9 cellular contexts compared by ENCODE assay signal in genomic region chrX:103685396-103685795, GRCh38. TPM values are rescaled to one million over a fixed set of nuclear protein-coding genes. Genes with fewer than 3 reads are reported as not detected.
DNase-seq lines count a peak whose midpoint lies in the region; ATAC-seq, FAIRE-seq and TF ChIP-seq lines count a peak whose summit lies in the region.
"Had no signal": no experiment of that assay in that cellular context is flagged by ENCODE, and none has a peak within 500 bp of the region (broad histone marks: within the 10 kb centered on the region; RNA-seq: fewer than 3 reads in every experiment).

No MANE protein-coding gene starts in this region.

- FAIRE-seq in endothelial cell of umbilical vein (lab: Jason Lieb, UNC), result no peak

- H3K36me3 ChIP-seq in NT2/D1 (ENCODE audit: insufficient read depth, insufficient read length, low read length) (peaks cover 53% of the 10 kb centered on the region), endothelial cell of umbilical vein (ENCODE audit: control insufficient read depth in 2 of 2, extremely low read depth in 1 of 2, insufficient read depth in 2 of 2, low read length in 2 of 2) (peaks cover 1 to 16% of the 10 kb centered on the region in 2 experiments)

- no peaks in the 10 kb centered on the region for H4K20me1 ChIP-seq in endothelial cell of umbilical vein (replicated peaks; ENCODE audit: control insufficient read depth, extremely low read depth, insufficient read depth, low read length)

- POLR2A ChIA-PET in endothelial cell of umbilical vein (lab: Charles Lee), result interaction anchor here (1.2 to 1.5 kb wide), 2 partner anchors 28 to 56 kb away, joined by 3 to 6 read pairs; no protein-coding TSS in a partner anchor

- ATAC-seq in GM18861 (IDR thresholded peaks at IDR 0.05; ENCODE audit: unreplicated experiment) (no peak), HG03108 (IDR thresholded peaks at IDR 0.05; ENCODE audit: unreplicated experiment) (no peak)

- DNase-seq in DMS53 (lab: John Stamatoyannopoulos, UW), result peak; percentile 30
- DNase-seq in DMS53 treated with DMSO at 0.1 percent for 48 hours (lab: John Stamatoyannopoulos, UW; ENCODE audit: unreplicated experiment), result no peak
- no peak for DNase-seq in NT2/D1 (ENCODE audit: low read depth, low spot score)
- DNase-seq in endothelial cell of umbilical vein (ENCODE audit: low read depth, low spot score), result no peak
- no peak for DNase-seq in retinal pigment epithelial cell (ENCODE audit: low read depth)
- no peak for DNase-seq in inferior parietal cortex (ENCODE audit: extremely low spot score)

- CTCF ChIA-PET in endothelial cell of umbilical vein (lab: Charles Lee), result interaction anchor here (0.6 to 2.2 kb wide), 3 partner anchors 47 to 152 kb away, joined by 5 to 7 read pairs (median 6); no protein-coding TSS in a partner anchor

- intact Hi-C loops in endothelial cell of umbilical vein (cut with micrococcal nuclease), result loop anchor here (1.0 to 5.0 kb wide), 2 partner anchors 55 to 427 kb away; partner anchors contain the start of gene ZCCHC18

- BruUV-seq in endothelial cell of umbilical vein (replicated peaks; lab: Mats Ljungman, UMichigan), result no TSS peak

- no peaks in the 10 kb centered on the region for H3K27me3 ChIP-seq in NT2/D1 (ENCODE audit: insufficient read depth, insufficient read length)
- no peaks in the 10 kb centered on the region for H3K27me3 ChIP-seq in endothelial cell of umbilical vein (ENCODE audit: control insufficient read depth in 2 of 2, insufficient read depth in 2 of 2, low read length in 2 of 2)

- peak overlapping the region; percentile 98 for H3K4me2 ChIP-seq in endothelial cell of umbilical vein (ENCODE audit: insufficient read depth, low read length)

- dilution Hi-C loops in endothelial cell of umbilical vein (cut with MboI; ENCODE audit: extremely low pct_ligation_motif_present, low sequenced_read_pairs), result no loop called here

- peaks cover 35% of the 10 kb centered on the region for H3K79me2 ChIP-seq in endothelial cell of umbilical vein (ENCODE audit: control insufficient read depth, insufficient read depth, low read length)

- TF ChIP-seq POLR2A in endothelial cell of umbilical vein (IDR thresholded peaks at IDR 0.05; ENCODE audit: low read depth, low read length), result no peak

- no peak overlapping the region for H2AFZ ChIP-seq in endothelial cell of umbilical vein (ENCODE audit: low read depth, low read length)

- peak overlapping the region; percentile 89 for H3K27ac ChIP-seq in endothelial cell of umbilical vein (ENCODE audit: insufficient read depth, low read depth, low read length)

- peak overlapping the region; percentile 89 for H3K9ac ChIP-seq in NT2/D1 (ENCODE audit: insufficient read length, low read depth)
- H3K9ac ChIP-seq in endothelial cell of umbilical vein (replicated peaks; ENCODE audit: extremely low read depth, insufficient read depth, low read length), result peak overlapping the region; percentile 99

- H3K9me1 ChIP-seq in endothelial cell of umbilical vein (replicated peaks; ENCODE audit: control insufficient read depth, extremely low read depth, insufficient read depth, low read length), result no peaks in the 10 kb centered on the region

- TF ChIP-seq CTCF in endothelial cell of umbilical vein (IDR thresholded peaks at IDR 0.05; ENCODE audit: extremely low read depth in 1 of 2, insufficient read depth in 1 of 2, low read depth in 1 of 2, low read length in 2 of 2), result no peak
- TF ChIP-seq CTCF in retinal pigment epithelial cell (conservative IDR thresholded peaks at IDR 0.05; ENCODE audit: low read depth, low read length), result no peak

- H3K9me3 ChIP-seq in NT2/D1 (ENCODE audit: insufficient read depth, low read length) (no peaks in the 10 kb centered on the region; the same call in 1 of the 2 replicates), endothelial cell of umbilical vein (replicated peaks; ENCODE audit: control insufficient read depth, insufficient read depth, low read length) (no peaks in the 10 kb centered on the region)

- H3K4me1 ChIP-seq in NT2/D1 (ENCODE audit: insufficient read depth, insufficient read length) (no peaks in the 10 kb centered on the region), endothelial cell of umbilical vein (ENCODE audit: control insufficient read depth, extremely low read depth, insufficient read depth, low read length) (peaks cover 20% of the 10 kb centered on the region)

- H3K4me3 ChIP-seq in NT2/D1 (ENCODE audit: insufficient read length, low read depth), result peak overlapping the region; percentile 75
- H3K4me3 ChIP-seq in endothelial cell of umbilical vein (replicated peaks in 1 of 3; ENCODE audit: insufficient read depth in 1 of 3, low read depth in 1 of 3, low read length in 3 of 3), result peak overlapping the region; percentile 69 to 100 (median 76)
- peak overlapping the region; percentile 93 for H3K4me3 ChIP-seq in retinal pigment epithelial cell (ENCODE audit: low read length)

TF ChIP-seq in endothelial cell of umbilical vein, 7 proteins besides CTCF, POLR2A, EP300 and RAD21:
- TF ChIP-seq MYC (IDR thresholded peaks at IDR 0.05; ENCODE audit: low read depth, low read length) (no peak), FOS (IDR thresholded peaks at IDR 0.05; ENCODE audit: borderline replicate concordance, insufficient read depth, low read length) (no peak), MAX (IDR thresholded peaks at IDR 0.05; ENCODE audit: insufficient read depth, insufficient read length) (no peak), JUN (IDR thresholded peaks at IDR 0.05; ENCODE audit: borderline replicate concordance, insufficient read depth, insufficient read length, low read depth) (no peak), EZH2 (IDR thresholded peaks at IDR 0.05; ENCODE audit: borderline replicate concordance, low read depth, low read length, severe bottlenecking) (no peak), GATA2 (IDR thresholded peaks at IDR 0.05; ENCODE audit: insufficient read depth, insufficient read length, low read depth, low read length) (no peak), POLR2AphosphoS5 (IDR thresholded peaks at IDR 0.05; ENCODE audit: insufficient read depth, low read depth, low read length) (no peak)

RNA-seq across cellular contexts. Expression of gene MORF4L2, which starts 1.1 kb away (rescaled TPM):
- 414 and 445 TPM in 2 replicates for total RNA-seq in endothelial cell of umbilical vein
- polyA plus RNA-seq in endothelial cell of umbilical vein, result 208 and 331 TPM in 2 replicates
- polyA plus RNA-seq in endothelial cell of umbilical vein (2011; cell fraction: cytosol; rRNA removed), result 444 and 471 TPM in 2 replicates
- 315 and 479 TPM in 2 replicates for polyA plus RNA-seq in endothelial cell of umbilical vein (2011; cell fraction: nucleus; rRNA removed)
- polyA plus RNA-seq in endothelial cell of umbilical vein (2012), result 497 and 598 TPM in 2 replicates
- 191 and 193 TPM in 2 replicates for polyA minus RNA-seq in endothelial cell of umbilical vein
- 103 TPM for polyA minus RNA-seq in endothelial cell of umbilical vein (2011; cell fraction: cytosol; rRNA and poly(A)+ RNA removed)
- polyA minus RNA-seq in endothelial cell of umbilical vein (2011; cell fraction: nucleus; rRNA and poly(A)+ RNA removed), result 91.8 and 122 TPM in 2 replicates

RNA-seq across cellular contexts. Expression of gene TMEM31, which starts 25.3 kb away (rescaled TPM):
- not detected in 2 replicates for total RNA-seq in endothelial cell of umbilical vein
- 0.19 TPM in 1 of 2 replicates, not detected in the other for polyA plus RNA-seq in endothelial cell of umbilical vein
- not detected in 2 replicates for polyA plus RNA-seq in endothelial cell of umbilical vein (2011; cell fraction: cytosol; rRNA removed)
- not detected in 2 replicates for polyA plus RNA-seq in endothelial cell of umbilical vein (2011; cell fraction: nucleus; rRNA removed)
- polyA plus RNA-seq in endothelial cell of umbilical vein (2012), result not detected in 2 replicates
- polyA minus RNA-seq in endothelial cell of umbilical vein, result not detected in 2 replicates
- polyA minus RNA-seq in endothelial cell of umbilical vein (2011; cell fraction: cytosol; rRNA and poly(A)+ RNA removed), result not detected
- polyA minus RNA-seq in endothelial cell of umbilical vein (2011; cell fraction: nucleus; rRNA and poly(A)+ RNA removed), result not detected in 2 replicates
- total RNA-seq: RPMI7951 had no signal

RNA-seq across cellular contexts. Expression of gene TCEAL1, which starts 56.6 kb away (rescaled TPM):
- total RNA-seq in endothelial cell of umbilical vein, result 14.6 and 18.5 TPM in 2 replicates
- 12.8 and 18.6 TPM in 2 replicates for polyA plus RNA-seq in endothelial cell of umbilical vein
- polyA plus RNA-seq in endothelial cell of umbilical vein (2011; cell fraction: cytosol; rRNA removed), result 27.8 and 28.0 TPM in 2 replicates
- polyA plus RNA-seq in endothelial cell of umbilical vein (2011; cell fraction: nucleus; rRNA removed), result 19.5 and 25.9 TPM in 2 replicates
- polyA plus RNA-seq in endothelial cell of umbilical vein (2012), result 14.8 and 20.1 TPM in 2 replicates
- polyA minus RNA-seq in endothelial cell of umbilical vein, result 5.7 and 8.6 TPM in 2 replicates
- 7.0 TPM for polyA minus RNA-seq in endothelial cell of umbilical vein (2011; cell fraction: cytosol; rRNA and poly(A)+ RNA removed)
- 2.9 and 3.2 TPM in 2 replicates for polyA minus RNA-seq in endothelial cell of umbilical vein (2011; cell fraction: nucleus; rRNA and poly(A)+ RNA removed)
